24 cellular contexts compared by ENCODE assay signal in genomic region chr17:6526362-6527152, GRCh38. TPM values are rescaled to one million over a fixed set of nuclear protein-coding genes. Genes with fewer than 3 reads are reported as not detected.
A peak's percentile ranks its signal among the peaks of the same experiment; 100 is the strongest.
DNase-seq lines count a peak whose midpoint lies in the region; ATAC-seq, FAIRE-seq and TF ChIP-seq lines count a peak whose summit lies in the region.
"Had no signal": no experiment of that assay in that cellular context is flagged by ENCODE, and none has a peak within 500 bp of the region (broad histone marks: within the 10 kb centered on the region; RNA-seq: fewer than 3 reads in every experiment).

No MANE protein-coding gene starts in this region.

- TF ChIP-seq CTCF in NB4 (IDR thresholded peaks at IDR 0.05; ENCODE audit: low read depth, low read length) (no peak), kidney (IDR thresholded peaks at IDR 0.05; ENCODE audit: borderline replicate concordance, extremely low read depth, insufficient read depth) (no peak)

- no peaks in the 10 kb centered on the region for H3K36me3 ChIP-seq in kidney (ENCODE audit: control insufficient read depth in 1 of 2, insufficient read depth in 2 of 2, low read length in 2 of 2)
- H3K36me3 ChIP-seq: ascending aorta, thoracic aorta had no signal

- no peak overlapping the region for H3K4me3 ChIP-seq in NB4 (ENCODE audit: low read depth, low read length)
- no peak overlapping the region for H3K4me3 ChIP-seq in kidney (ENCODE audit: low read length in 2 of 2)
- H3K4me3 ChIP-seq: ascending aorta, thoracic aorta had no signal

- H3K27ac ChIP-seq in kidney (ENCODE audit: low read depth in 2 of 2, low read length in 2 of 2) = no peak overlapping the region
- H3K27ac ChIP-seq: ascending aorta, epithelial cell of prostate, thoracic aorta had no signal

- H3K9ac ChIP-seq in kidney (ENCODE audit: low read length in 2 of 2) = no peak overlapping the region

- no peak for TF ChIP-seq POLR2A in NB4 (IDR thresholded peaks at IDR 0.05; ENCODE audit: extremely low read depth, insufficient read length)

- intact Hi-C loops in kidney (cut with DNase I) = no loop called here

- in situ Hi-C loops in G401 (cut with HindIII; ENCODE audit: low sequenced_read_pairs) = no loop called here

- H3K9me3 ChIP-seq in kidney (ENCODE audit: control insufficient read depth in 1 of 2, low read length in 2 of 2) = no peaks in the 10 kb centered on the region
- H3K9me3 ChIP-seq: ascending aorta, thoracic aorta had no signal

- DNase-seq in G401 (ENCODE audit: low spot score) = peak; percentile 94
- DNase-seq in NB4 (ENCODE audit: low read depth) = peak; percentile 19
- DNase-seq in cerebellar nuclear complex (lab: John Stamatoyannopoulos, UW) = peak; percentile 45 to 56
- DNase-seq in kidney = peak; percentile 11
- DNase-seq in DMS53 (lab: John Stamatoyannopoulos, UW) = no peak
- no peak for DNase-seq in 8988T
- no peak for DNase-seq in SKM-1 treated with dmso at 0.1 percent for 144 hours (lab: John Stamatoyannopoulos, UW; ENCODE audit: unreplicated experiment)
- DNase-seq: activated CD8-positive, alpha-beta T cell treated with anti-CD3 and anti-CD28 coated beads for 36 hours; activated naive CD4-positive, alpha-beta T cell treated with anti-CD3 and anti-CD28 coated beads, Interleukin-2, amount 50 U/mL, for 16 hours; activated T-cell treated with anti-CD3 and anti-CD28 coated beads, Interleukin-2, amount 50 U/mL, for 1 hour; cortex of kidney; left ventricle myocardium superior; NCI-H1436; NCI-H2171 treated with DMSO at 0.1 percent for 48 hours; NCI-H69; occipital lobe; SHP77 treated with DMSO at 0.1 percent for 48 hours; T-helper 17 cell had no signal

- FAIRE-seq in kidney (lab: Jason Lieb, UNC) = no peak

- H3K4me1 ChIP-seq in kidney (ENCODE audit: control insufficient read depth in 1 of 2, insufficient read depth in 1 of 2, low read depth in 1 of 2, low read length in 2 of 2) = no peaks in the 10 kb centered on the region
- H3K4me1 ChIP-seq: ascending aorta had no signal

- ATAC-seq in HG03196 (IDR thresholded peaks at IDR 0.05; ENCODE audit: unreplicated experiment) = no peak
- ATAC-seq: activated CD8-positive, alpha-beta T cell treated with anti-CD3 and anti-CD28 coated beads for 36 hours; left ventricle myocardium superior; stimulated activated effector memory CD8-positive, alpha-beta T cell treated with anti-CD3 and anti-CD28 coated beads, Interleukin-12 subunit alpha, Interleukin-12 subunit beta, amount 100 ng/mL, for 72 hours; T-helper 17 cell; WTC11 had no signal

RNA-seq across cellular contexts. Expression of gene PITPNM3, which starts 29.8 kb away (rescaled TPM):
- 0.92 and 2.1 TPM in 2 replicates for total RNA-seq in G401 (2014; rRNA removed; shearing (Covaris generic))
- total RNA-seq in kidney = 9.1 TPM
- polyA plus RNA-seq in kidney (ENCODE audit: insufficient read depth, low read depth, low replicate concordance) = 1.8 TPM

Comparison
In these comparisons a context has a peak if more than half of its experiments do, and no peak if none do; other contexts are left out.
1. DNase-seq: peak in G401 (single experiment), NB4 (single experiment), cerebellar nuclear complex (2 of 2) and kidney (single experiment); none in DMS53 (single experiment), 8988T (single experiment) and SKM-1 treated with dmso at 0.1 percent for 144 hours (single experiment).